ENCODE assay signal across 12 cellular contexts in genomic region chr1:150257624-150258274, GRCh38. TPM values are rescaled to one million over a fixed set of nuclear protein-coding genes. Genes with fewer than 3 reads are reported as not detected.
A peak's percentile ranks its signal among the peaks of the same experiment; 100 is the strongest.
DNase-seq lines count a peak whose midpoint lies in the region; ATAC-seq and TF ChIP-seq lines count a peak whose summit lies in the region.
"Had no signal": no experiment of that assay in that cellular context is flagged by ENCODE, and none has a peak within 500 bp of the region (broad histone marks: within the 10 kb centered on the region; RNA-seq: fewer than 3 reads in every experiment).

Gene CA14 (plus strand): TSS chr1:150257774. CDS start chr1:150258129, 355 bp downstream.

- DNase-seq in Caco-2 (no peak), SK-MEL-5 (ENCODE audit: low read depth, low spot score) (peak; percentile 41), head of caudate nucleus (peak in 40 of 42 donors; percentile 41 to 87 (median 68)), DMS114 treated with DMSO at 0.1 percent for 48 hours (lab: John Stamatoyannopoulos, UW; ENCODE audit: unreplicated experiment) (no peak), SIG-M5 treated with dmso at 0.1 percent for 504 hours (lab: John Stamatoyannopoulos, UW; ENCODE audit: unreplicated experiment) (no peak), GM10248 (ENCODE audit: extremely low spot score) (no peak)
- DNase-seq: CD8-positive, alpha-beta memory T cell; NCI-H1930 had no signal

- no TSS peak for BruUV-seq in Caco-2 (replicated peaks; lab: Mats Ljungman, UMichigan)

- H3K4me3 Mint-ChIP-seq in Caco-2 (ENCODE audit: unreplicated experiment): peak within 1 kb of the TSS; percentile 37
- H3K4me3 Mint-ChIP-seq: central memory CD8-positive, alpha-beta T cell had no signal

- H3K4me3 ChIP-seq in Caco-2 (ENCODE audit: low read depth, low read length): no peak within 1 kb of the TSS
- peak within 1 kb of the TSS; percentile 68 for H3K4me3 ChIP-seq in neuron (ENCODE audit: low read length)

- H3K27me3 Mint-ChIP-seq in Caco-2 (ENCODE audit: insufficient read depth, unreplicated experiment): peaks cover 2% of the 10 kb centered on the region

- H3K4me1 Mint-ChIP-seq in Caco-2 (ENCODE audit: low read depth, unreplicated experiment): peaks cover 29% of the 10 kb centered on the region

- peak within 1 kb of the TSS; percentile 4 for H2AFZ ChIP-seq in neuron (ENCODE audit: low read depth, low read length)

- POLR2A ChIA-PET in Caco-2 (lab: Charles Lee): no interaction called here
- POLR2A ChIA-PET in GM10248 (lab: Yijun Ruan, JAX): no interaction called here

- H3K36me3 ChIP-seq in Caco-2 (ENCODE audit: control insufficient read depth, insufficient read depth, low read length) (no peaks in the 10 kb centered on the region), neuron (ENCODE audit: insufficient read depth, low read length) (peaks cover 13% of the 10 kb centered on the region)

- no peak for ATAC-seq in HG03354 (IDR thresholded peaks at IDR 0.05; ENCODE audit: poor library complexity, severe bottlenecking, unreplicated experiment)

- peaks cover 24% of the 10 kb centered on the region for H3K4me1 ChIP-seq in Caco-2
- H3K4me1 ChIP-seq in neuron (ENCODE audit: insufficient read depth, low read length): peaks cover 41% of the 10 kb centered on the region

- CTCF ChIA-PET in Caco-2 (lab: Charles Lee) (interaction anchor here (0.5 to 2.7 kb wide), 3 partner anchors 24 to 336 kb away, joined by 3 to 29 read pairs (median 3); partner anchors contain the start of gene CIART), GM10248 (lab: Yijun Ruan, JAX) (interaction anchor here (1.3 to 9.7 kb wide), 8 partner anchors 14 to 737 kb away, joined by 4 to 93 read pairs (median 24); partner anchors contain the start of genes APH1A, C1orf54 and FALEC)

- peak within 1 kb of the TSS; percentile 11 for H3K27ac Mint-ChIP-seq in Caco-2 (ENCODE audit: unreplicated experiment)

- TF ChIP-seq CTCF in Caco-2 (IDR thresholded peaks at IDR 0.05; ENCODE audit: insufficient read depth in 1 of 2, low read depth in 1 of 2, low read length in 1 of 2, severe bottlenecking in 1 of 2, unreplicated experiment in 1 of 2) (no peak), GM10248 (IDR thresholded peaks at IDR 0.05; ENCODE audit: control extremely low read depth, extremely low read depth, low read depth, missing control alignments) (no peak)

- intact Hi-C loops in Caco-2 (cut with micrococcal nuclease; ENCODE audit: unreplicated experiment): loop anchor here (2.0 kb wide), 1 partner anchor 259 kb away; no protein-coding TSS in a partner anchor
- intact Hi-C loops in head of caudate nucleus (cut with DNase I): loop anchor here (2.0 kb wide), 1 partner anchor 21 kb away; no protein-coding TSS in a partner anchor

- H3K27me3 ChIP-seq in Caco-2 (replicated peaks; ENCODE audit: control insufficient read depth, insufficient read depth, low read length): no peaks in the 10 kb centered on the region
- H3K27me3 ChIP-seq in neuron (ENCODE audit: insufficient read depth, low read length): no peaks in the 10 kb centered on the region

- H3K9me3 ChIP-seq in Caco-2: no peaks in the 10 kb centered on the region
- no peaks in the 10 kb centered on the region for H3K9me3 ChIP-seq in neuron (ENCODE audit: low read length)

- in situ Hi-C loops in SK-MEL-5 (cut with HindIII; ENCODE audit: low pct_unique_long_range_greater_than_20kb, low sequenced_read_pairs): no loop called here

- H3K9me3 Mint-ChIP-seq in Caco-2 (ENCODE audit: unreplicated experiment): no peaks in the 10 kb centered on the region
- H3K9me3 Mint-ChIP-seq: central memory CD8-positive, alpha-beta T cell had no signal

- peaks cover 6% of the 10 kb centered on the region for H3K36me3 Mint-ChIP-seq in Caco-2 (ENCODE audit: insufficient read depth, unreplicated experiment)
- H3K36me3 Mint-ChIP-seq: CD8-positive, alpha-beta memory T cell had no signal

RNA-seq across cellular contexts. Expression of gene CA14, which starts in this region (rescaled TPM):
- total RNA-seq in Caco-2 (2022): not detected in 2 replicates
- 53.6 and 54.4 TPM in 2 replicates for total RNA-seq in SK-MEL-5 (2014; rRNA removed; shearing (Covaris generic))
- 54.9 and 61.2 TPM in 2 replicates for polyA plus RNA-seq in SK-MEL-5 (2015; cell fraction: cytosol; rRNA removed)
- 78.6 and 82.2 TPM in 2 replicates for polyA plus RNA-seq in SK-MEL-5 (2015; cell fraction: nucleus; rRNA removed)
- total RNA-seq: CD8-positive, alpha-beta memory T cell; mononuclear cell had no signal

Comparison
In these comparisons a context has a peak if more than half of its experiments do, and no peak if none do; other contexts are left out.
1. RNA of gene CA14 (total RNA-seq): 53.6 to 54.4 TPM in SK-MEL-5; not detected in Caco-2; every median in the first group is over 10 times any median in the second.
2. DNase-seq: peak in SK-MEL-5 (single experiment) and head of caudate nucleus (40 of 42); none in Caco-2 (0 of 2), DMS114 treated with DMSO at 0.1 percent for 48 hours (single experiment), SIG-M5 treated with dmso at 0.1 percent for 504 hours (single experiment) and GM10248 (single experiment).